In the genomic region with DNA sequence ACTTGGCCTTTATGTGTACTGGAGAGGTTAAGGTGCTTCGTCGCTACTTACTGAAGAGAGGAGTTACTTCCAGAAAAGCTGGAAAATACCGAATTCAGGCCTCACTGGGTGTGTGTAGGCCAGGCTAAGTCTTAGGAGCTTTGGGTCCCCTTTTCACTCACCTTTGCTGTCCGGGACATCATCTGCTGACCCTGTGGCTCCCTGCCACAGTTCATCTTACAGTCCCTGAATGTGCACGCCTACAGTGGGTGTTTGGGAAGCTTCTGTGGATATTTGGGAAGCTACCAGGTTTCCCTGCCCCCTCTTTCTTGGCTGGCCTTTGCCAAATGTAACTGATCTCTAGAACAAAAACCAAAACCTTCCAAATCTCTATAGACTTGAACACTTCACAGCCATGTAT, we compare ENCODE assay signal across 7 cellular contexts.
"Had no signal": no experiment of that assay in that cellular context is flagged by ENCODE, and none has a peak within 500 bp of the region (broad histone marks: within the 10 kb centered on the region; RNA-seq: fewer than 3 reads in every experiment).

No MANE protein-coding gene starts in this region.

- ATAC-seq: K562 had no signal

- FAIRE-seq: HTR-8/SVneo, K562 had no signal

- H3K9me3 Mint-ChIP-seq: IgD-negative memory B cell had no signal

- DNase-seq: IMR-90, KBM-7, KG1 had no signal

- H3K27ac Mint-ChIP-seq: IgD-negative memory B cell had no signal

- H3K4me3 Mint-ChIP-seq: IgD-negative memory B cell had no signal

- H3K27ac ChIP-seq: HL-60 had no signal

- H3K4me3 ChIP-seq: K562 had no signal
